In the genomic region with DNA sequence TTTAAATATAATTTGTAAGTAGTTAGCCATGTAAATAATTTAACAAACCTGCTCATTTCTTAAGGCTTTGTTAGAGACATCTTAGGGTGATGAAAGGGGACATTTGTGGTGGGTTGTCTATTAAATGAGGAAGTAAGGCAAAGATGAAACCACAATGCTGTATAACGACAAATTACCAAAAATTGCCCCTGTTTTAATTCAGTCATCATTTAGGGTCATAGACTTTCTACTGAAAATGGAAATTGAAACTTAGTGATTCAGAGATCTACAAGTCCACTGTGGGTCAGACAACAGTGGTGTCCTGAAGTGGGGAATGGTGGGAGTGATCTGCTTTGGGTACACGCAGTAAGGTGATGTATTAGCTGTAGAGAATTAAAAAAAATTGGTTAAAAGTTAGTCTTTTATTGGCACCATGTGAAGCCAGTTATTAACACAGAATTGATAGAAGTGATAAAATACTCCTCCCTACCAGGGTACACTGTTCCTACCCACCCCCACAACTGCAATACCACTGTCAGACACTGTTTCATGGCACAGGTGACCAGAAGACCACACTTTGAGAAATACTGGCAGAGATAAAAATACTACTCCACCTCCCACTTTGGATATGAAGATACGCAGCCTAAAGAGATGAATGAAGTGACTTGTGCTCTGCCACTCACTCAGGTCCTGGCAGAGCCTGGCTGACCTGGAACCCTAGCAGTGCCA, we compare ENCODE assay signal across 10 cellular contexts. TPM values are rescaled to one million over a fixed set of nuclear protein-coding genes. Genes with fewer than 3 reads are reported as not detected.
DNase-seq lines count a peak whose midpoint lies in the region; ATAC-seq and TF ChIP-seq lines count a peak whose summit lies in the region.
"Had no signal": no experiment of that assay in that cellular context is flagged by ENCODE, and none has a peak within 500 bp of the region (broad histone marks: within the 10 kb centered on the region; RNA-seq: fewer than 3 reads in every experiment).

No MANE protein-coding gene starts in this region.

- CTCF ChIA-PET in activated B cell treated with CpG ODN at 0.5 μM for 24 hours (lab: Charles Lee) = no interaction called here

- DNase-seq in GF-D8 (lab: John Stamatoyannopoulos, UW) (peak; percentile 62), GM20000 (ENCODE audit: low spot score) (peak; percentile 38), activated B cell treated with CpG ODN at 0.5 μM for 24 hours (no peak), left lobe of liver (ENCODE audit: low spot score) (no peak), iPS-NIHi7 (ENCODE audit: extremely low spot score) (no peak), osteocyte (ENCODE audit: extremely low spot score, unreplicated experiment) (no peak), SW 1271 (lab: John Stamatoyannopoulos, UW) (no peak)
- DNase-seq: CD4-positive, alpha-beta memory T cell had no signal

- peaks cover 60% of the 10 kb centered on the region for H3K4me1 Mint-ChIP-seq in activated B cell treated with CpG ODN at 0.5 μM for 24 hours
- peaks cover 24% of the 10 kb centered on the region for H3K4me1 Mint-ChIP-seq in osteocyte (ENCODE audit: unreplicated experiment)

- TF ChIP-seq CTCF in GM20000 (IDR thresholded peaks at IDR 0.05; ENCODE audit: extremely low read depth, missing control alignments) (no peak), activated B cell treated with CpG ODN at 0.5 μM for 24 hours (IDR thresholded peaks at IDR 0.05) (no peak), osteocyte (IDR thresholded peaks at IDR 0.05) (no peak)

- H3K9me3 Mint-ChIP-seq in activated B cell treated with CpG ODN at 0.5 μM for 24 hours = no peaks in the 10 kb centered on the region
- no peaks in the 10 kb centered on the region for H3K9me3 Mint-ChIP-seq in osteocyte (ENCODE audit: unreplicated experiment)

- H3K27ac Mint-ChIP-seq in activated B cell treated with CpG ODN at 0.5 μM for 24 hours = peak overlapping the region; percentile 73
- H3K27ac Mint-ChIP-seq in osteocyte (ENCODE audit: unreplicated experiment) = no peak overlapping the region

- intact Hi-C loops in activated B cell treated with CpG ODN at 0.5 μM for 24 hours (cut with micrococcal nuclease) = loop anchor here (1.0 to 5.0 kb wide), 3 partner anchors 12 to 63 kb away; no protein-coding TSS in a partner anchor

- POLR2A ChIA-PET in activated B cell treated with CpG ODN at 0.5 μM for 24 hours (lab: Charles Lee) = interaction anchor here (1.1 to 1.3 kb wide), 2 partner anchors 13 to 21 kb away, joined by 3 to 4 read pairs; a partner anchor contains a TSS

- no peaks in the 10 kb centered on the region for H3K27me3 Mint-ChIP-seq in activated B cell treated with CpG ODN at 0.5 μM for 24 hours
- H3K27me3 Mint-ChIP-seq in osteocyte (ENCODE audit: unreplicated experiment) = no peaks in the 10 kb centered on the region
- H3K27me3 Mint-ChIP-seq: CD4-positive, alpha-beta memory T cell had no signal

- H3K36me3 Mint-ChIP-seq in activated B cell treated with CpG ODN at 0.5 μM for 24 hours (ENCODE audit: low read depth) = no peaks in the 10 kb centered on the region
- no peaks in the 10 kb centered on the region for H3K36me3 Mint-ChIP-seq in osteocyte (ENCODE audit: unreplicated experiment)
- H3K36me3 Mint-ChIP-seq: CD4-positive, alpha-beta memory T cell had no signal

- ATAC-seq in HG03342 (IDR thresholded peaks at IDR 0.05; ENCODE audit: unreplicated experiment) (peak; percentile 61), activated B cell treated with CpG ODN at 0.5 μM for 24 hours (ENCODE audit: low read depth) (peak; percentile 85), left lobe of liver (no peak)
- ATAC-seq: HepG2 had no signal

- H3K4me3 Mint-ChIP-seq in activated B cell treated with CpG ODN at 0.5 μM for 24 hours = peak overlapping the region; percentile 21
- no peak overlapping the region for H3K4me3 Mint-ChIP-seq in osteocyte (ENCODE audit: unreplicated experiment)
- H3K4me3 Mint-ChIP-seq: CD4-positive, alpha-beta memory T cell had no signal

RNA-seq across cellular contexts. Expression of a gene that starts 13.4 kb away (rescaled TPM):
- total RNA-seq in activated B cell treated with CpG ODN at 0.5 μM for 24 hours (5.3 and 6.1 TPM in 2 replicates), left lobe of liver (11.3 TPM), osteocyte (29.8 and 30.9 TPM in 2 replicates)

Comparison
In these comparisons a context has a peak if more than half of its experiments do, and no peak if none do; other contexts are left out.
1. DNase-seq: peak in GF-D8 (single experiment) and GM20000 (single experiment); none in activated B cell treated with CpG ODN at 0.5 μM for 24 hours (single experiment), left lobe of liver (single experiment), iPS-NIHi7 (single experiment), osteocyte (single experiment) and SW 1271 (0 of 2).